Comparison of ENCODE assay signal across 8 cellular contexts in genomic region chr6:71808865-71809264, GRCh38.
"Had no signal": no experiment of that assay in that cellular context is flagged by ENCODE, and none has a peak within 500 bp of the region (broad histone marks: within the 10 kb centered on the region; RNA-seq: fewer than 3 reads in every experiment).

No MANE protein-coding gene starts in this region.

- H3K4me2 ChIP-seq: GM23338 had no signal

- H2AFZ ChIP-seq: GM23338 had no signal

- H3K4me3 ChIP-seq: GM23338 had no signal

- ATAC-seq: GM23338 had no signal

- FAIRE-seq: H1, H54, HTR-8/SVneo had no signal

- DNase-seq: H9, HCEC 1CT, IMR-90, KBM-7 had no signal
